1 cellular context compared by ENCODE assay signal in the genomic region with DNA sequence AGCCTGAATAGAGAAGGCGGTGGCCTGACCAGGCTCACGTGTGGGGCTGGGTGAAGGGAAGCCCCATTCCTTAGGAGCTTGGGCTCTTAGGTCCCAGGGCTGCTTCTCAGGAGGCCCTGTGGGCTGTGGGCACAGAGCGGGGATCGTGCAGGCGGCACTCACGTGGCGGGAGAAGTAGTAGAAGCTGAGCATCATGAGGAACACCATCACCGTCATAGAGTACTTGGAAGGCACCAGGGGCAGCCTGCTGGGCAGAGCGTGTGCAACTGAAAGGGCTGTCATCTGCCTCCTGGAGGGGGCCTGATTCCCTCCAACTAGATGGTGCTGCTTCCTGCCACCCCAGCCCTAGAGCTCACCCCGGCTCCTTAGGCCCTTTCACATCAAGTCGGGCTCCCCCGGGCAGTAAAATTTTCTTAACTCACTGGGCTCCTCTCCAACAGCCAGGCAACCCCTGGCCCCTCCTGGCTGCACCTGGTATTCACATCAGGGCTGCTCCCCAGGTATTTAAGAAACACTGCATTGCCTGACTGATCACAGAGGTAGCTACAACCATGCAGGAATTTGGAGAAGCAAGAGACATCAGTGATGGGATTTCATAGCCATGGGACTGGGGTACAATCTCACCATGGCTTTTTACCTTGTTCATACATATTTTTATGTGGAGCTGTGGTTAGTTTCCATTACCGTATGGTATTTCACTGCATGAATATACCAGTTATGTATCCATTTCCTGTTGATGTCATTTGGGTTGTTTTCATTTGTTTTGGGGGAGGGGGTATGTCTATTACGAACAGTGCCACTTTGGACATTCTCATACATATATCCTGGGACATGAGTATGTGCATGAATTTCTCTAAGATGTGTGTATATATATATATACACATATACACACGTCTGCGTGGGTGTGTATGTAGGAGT.
TF ChIP-seq lines count a peak whose summit lies in the region.

No MANE protein-coding gene starts in this region.

TF ChIP-seq in WTC11, 78 proteins besides CTCF, POLR2A, EP300 and RAD21 (continued from another document):
- TF ChIP-seq, protein P1, sequence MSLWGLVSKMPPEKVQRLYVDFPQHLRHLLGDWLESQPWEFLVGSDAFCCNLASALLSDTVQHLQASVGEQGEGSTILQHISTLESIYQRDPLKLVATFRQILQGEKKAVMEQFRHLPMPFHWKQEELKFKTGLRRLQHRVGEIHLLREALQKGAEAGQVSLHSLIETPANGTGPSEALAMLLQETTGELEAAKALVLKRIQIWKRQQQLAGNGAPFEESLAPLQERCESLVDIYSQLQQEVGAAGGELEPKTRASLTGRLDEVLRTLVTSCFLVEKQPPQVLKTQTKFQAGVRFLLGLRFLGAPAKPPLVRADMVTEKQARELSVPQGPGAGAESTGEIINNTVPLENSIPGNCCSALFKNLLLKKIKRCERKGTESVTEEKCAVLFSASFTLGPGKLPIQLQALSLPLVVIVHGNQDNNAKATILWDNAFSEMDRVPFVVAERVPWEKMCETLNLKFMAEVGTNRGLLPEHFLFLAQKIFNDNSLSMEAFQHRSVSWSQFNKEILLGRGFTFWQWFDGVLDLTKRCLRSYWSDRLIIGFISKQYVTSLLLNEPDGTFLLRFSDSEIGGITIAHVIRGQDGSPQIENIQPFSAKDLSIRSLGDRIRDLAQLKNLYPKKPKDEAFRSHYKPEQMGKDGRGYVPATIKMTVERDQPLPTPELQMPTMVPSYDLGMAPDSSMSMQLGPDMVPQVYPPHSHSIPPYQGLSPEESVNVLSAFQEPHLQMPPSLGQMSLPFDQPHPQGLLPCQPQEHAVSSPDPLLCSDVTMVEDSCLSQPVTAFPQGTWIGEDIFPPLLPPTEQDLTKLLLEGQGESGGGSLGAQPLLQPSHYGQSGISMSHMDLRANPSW (CRISPR knock-in tag; conservative IDR thresholded peaks at IDR 0.05; ENCODE audit: low read depth) = no peak
- TF ChIP-seq ZNF317 (CRISPR knock-in tag; IDR thresholded peaks at IDR 0.05; ENCODE audit: borderline replicate concordance, low read depth) (no peak), TEAD1 (CRISPR knock-in tag; IDR thresholded peaks at IDR 0.05) (no peak)
- TF ChIP-seq, protein P2, sequence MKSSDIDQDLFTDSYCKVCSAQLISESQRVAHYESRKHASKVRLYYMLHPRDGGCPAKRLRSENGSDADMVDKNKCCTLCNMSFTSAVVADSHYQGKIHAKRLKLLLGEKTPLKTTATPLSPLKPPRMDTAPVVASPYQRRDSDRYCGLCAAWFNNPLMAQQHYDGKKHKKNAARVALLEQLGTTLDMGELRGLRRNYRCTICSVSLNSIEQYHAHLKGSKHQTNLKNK (CRISPR knock-in tag; IDR thresholded peaks at IDR 0.05) = no peak
TF ChIP-seq in WTC11: peak in this region for 0.
